In the genomic region with DNA sequence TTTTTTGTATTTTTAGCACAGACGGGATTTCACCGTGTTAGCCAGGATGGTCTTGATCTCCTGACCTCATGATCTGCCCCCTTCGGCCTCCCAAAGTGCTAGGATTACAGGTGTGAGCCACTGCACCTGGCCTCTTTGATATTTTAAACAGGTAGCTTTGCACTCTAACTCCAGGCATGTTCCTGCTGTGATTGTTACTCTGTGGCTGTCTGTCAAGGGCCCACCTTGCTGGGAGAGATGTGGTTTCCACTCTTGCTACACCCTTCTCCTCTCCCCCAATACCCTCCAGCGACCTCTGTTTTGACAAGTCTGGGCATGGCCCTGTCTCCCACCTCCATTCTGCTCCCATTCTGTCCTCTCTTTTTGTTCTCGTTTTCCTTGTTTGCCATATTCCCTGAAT, we compare ENCODE assay signal across 29 cellular contexts. TPM values are rescaled to one million over a fixed set of nuclear protein-coding genes. Genes with fewer than 3 reads are reported as not detected.
"Had no signal": no experiment of that assay in that cellular context is flagged by ENCODE, and none has a peak within 500 bp of the region (broad histone marks: within the 10 kb centered on the region; RNA-seq: fewer than 3 reads in every experiment).

No MANE protein-coding gene starts in this region.

- DNase-seq: left colon; left lung; lower lobe of right lung; mammary epithelial cell; mesenchymal stem cell; naive thymus-derived CD8-positive, alpha-beta T cell; nucleus accumbens; posterior cingulate gyrus; retina; right cardiac atrium; stimulated activated CD4-positive, alpha-beta T cell treated with anti-CD3 and anti-CD28 coated beads, Interleukin-1b, Interleukin-23, amount 100 ng/mL, for 48 hours; stimulated activated CD4-positive, alpha-beta T cell treated with anti-CD3 and anti-CD28 coated beads, Interleukin-2, amount 100 ng/mL, for 48 hours; stimulated activated CD4-positive, alpha-beta T cell treated with anti-CD3 and anti-CD28 coated beads, Interleukin-4, amount 100 ng/mL, for 4 hours; stimulated activated CD8-positive, alpha-beta memory T cell treated with anti-CD3 and anti-CD28 coated beads, Interleukin-4, amount 100 ng/mL, for 48 hours; stimulated activated naive CD4-positive, alpha-beta T cell treated with Interleukin-2 at 50 U/mL for 16 hours; stimulated activated naive CD8-positive, alpha-beta T cell treated with anti-CD3 and anti-CD28 coated beads, Interleukin-15, amount 100 ng/mL, for 72 hours; substantia nigra; uterus had no signal

- ATAC-seq: left colon; left lung; lower lobe of right lung; naive thymus-derived CD8-positive, alpha-beta T cell; pancreas; right cardiac atrium; sciatic nerve; stimulated activated memory B cell treated with anti-CD40 and anti-IgM and Interleukin-4, amounts not matched to agents 10 μg/mL and 1 μg/mL and 100 μg/mL, for 72 hours; stimulated activated naive CD8-positive, alpha-beta T cell treated with anti-CD3 and anti-CD28 coated beads, Interleukin-15, amount 100 ng/mL, for 72 hours had no signal

- H3K4me3 ChIP-seq: hepatocyte, left lung, lower lobe of right lung, pancreas, prostate gland, skin epidermis, tibial nerve, uterus had no signal

- H3K36me3 Mint-ChIP-seq: naive thymus-derived CD8-positive, alpha-beta T cell; stimulated activated memory B cell treated with anti-CD40 and anti-IgM and Interleukin-4, amounts not matched to agents 10 μg/mL and 1 μg/mL and 100 μg/mL, for 72 hours; type B pancreatic cell had no signal

- H3K4me1 ChIP-seq: lower lobe of right lung, pancreas, prostate gland, tibial nerve, uterus had no signal

- H3K4me3 Mint-ChIP-seq: naive thymus-derived CD8-positive, alpha-beta T cell; nephron; neural crest cell; stimulated activated memory B cell treated with anti-CD40 and anti-IgM and Interleukin-4, amounts not matched to agents 10 μg/mL and 1 μg/mL and 100 μg/mL, for 72 hours; stimulated activated naive CD8-positive, alpha-beta T cell treated with anti-CD3 and anti-CD28 coated beads, Interleukin-15, amount 100 ng/mL, for 72 hours; type B pancreatic cell had no signal

- H3K4me1 Mint-ChIP-seq: nephron; neural crest cell; stimulated activated memory B cell treated with anti-CD40 and anti-IgM and Interleukin-4, amounts not matched to agents 10 μg/mL and 1 μg/mL and 100 μg/mL, for 72 hours; stimulated activated naive CD8-positive, alpha-beta T cell treated with anti-CD3 and anti-CD28 coated beads, Interleukin-15, amount 100 ng/mL, for 72 hours had no signal

- H3K27ac Mint-ChIP-seq: nephron; stimulated activated memory B cell treated with anti-CD40 and anti-IgM and Interleukin-4, amounts not matched to agents 10 μg/mL and 1 μg/mL and 100 μg/mL, for 72 hours; stimulated activated naive CD8-positive, alpha-beta T cell treated with anti-CD3 and anti-CD28 coated beads, Interleukin-15, amount 100 ng/mL, for 72 hours; type B pancreatic cell had no signal

- H3K9me3 Mint-ChIP-seq: naive thymus-derived CD8-positive, alpha-beta T cell; neural crest cell; stimulated activated memory B cell treated with anti-CD40 and anti-IgM and Interleukin-4, amounts not matched to agents 10 μg/mL and 1 μg/mL and 100 μg/mL, for 72 hours; stimulated activated naive CD8-positive, alpha-beta T cell treated with anti-CD3 and anti-CD28 coated beads, Interleukin-15, amount 100 ng/mL, for 72 hours; type B pancreatic cell had no signal

- H3K9me3 ChIP-seq: left lung, lower lobe of right lung, pancreas, prostate gland, tibial nerve, uterus had no signal

- H3K27ac ChIP-seq: hepatocyte, left lung, lower lobe of right lung, pancreas, prostate gland, skin epidermis, tibial nerve, uterus had no signal

- H3K27me3 ChIP-seq: pancreas, uterus had no signal

- H3K36me3 ChIP-seq: left lung, lower lobe of right lung, pancreas, prostate gland, tibial nerve, uterus had no signal

RNA-seq across cellular contexts. Expression of gene SMKR1, which starts 17.1 kb away (rescaled TPM):
- total RNA-seq: hepatocyte, left colon, liver, right cardiac atrium had no signal
